In genomic region chr17:65086465-65086864, GRCh38 we compare ENCODE assay signal across 10 cellular contexts. TPM values are rescaled to one million over a fixed set of nuclear protein-coding genes. Genes with fewer than 3 reads are reported as not detected.
"Had no signal": no experiment of that assay in that cellular context is flagged by ENCODE, and none has a peak within 500 bp of the region (broad histone marks: within the 10 kb centered on the region; RNA-seq: fewer than 3 reads in every experiment).

No MANE protein-coding gene starts in this region.

- DNase-seq: GM23248, GOT3, H7, HFFc6, IMR-90, KG1 had no signal

- H3K36me3 ChIP-seq: HAP-1 had no signal

- H3K27ac Mint-ChIP-seq: HFFc6 had no signal

- H3K4me3 ChIP-seq: GM23248, HAP-1, K562 had no signal

- H3K27ac ChIP-seq: GM23248, HL-60 had no signal

- H3K9me3 Mint-ChIP-seq: HFFc6 had no signal

- H3K4me3 Mint-ChIP-seq: HFFc6 had no signal

- H3K4me1 ChIP-seq: HAP-1 had no signal

- ATAC-seq: HCT116, K562 had no signal

- H3K9me3 ChIP-seq: HAP-1 had no signal

RNA-seq across cellular contexts. Expression of gene RGS9, which starts 50.7 kb away (rescaled TPM):
- polyA plus RNA-seq: GM23248 had no signal
